In genomic region chr12:94202245-94203180, GRCh38 we compare ENCODE assay signal across 1 cellular context.
TF ChIP-seq lines count a peak whose summit lies in the region.

No MANE protein-coding gene starts in this region.

TF ChIP-seq in K562, 482 proteins besides CTCF, POLR2A, EP300 and RAD21 (continued from another document):
- TF ChIP-seq USF1 (CRISPR knock-in tag; IDR thresholded peaks at IDR 0.05), result no peak
- TF ChIP-seq ZBTB26 (CRISPR knock-in tag; IDR thresholded peaks at IDR 0.05), result no peak
